ENCODE assay signal across 14 cellular contexts in genomic region chr3:25621087-25621486, GRCh38.
"Had no signal": no experiment of that assay in that cellular context is flagged by ENCODE, and none has a peak within 500 bp of the region (broad histone marks: within the 10 kb centered on the region; RNA-seq: fewer than 3 reads in every experiment).

No MANE protein-coding gene starts in this region.

- H3K4me3 ChIP-seq: ascending aorta, cardiac muscle cell, heart left ventricle, pancreas, SK-N-MC, thyroid gland, vagina had no signal

- ATAC-seq: heart left ventricle, pancreas had no signal

- DNase-seq: activated CD4-positive, alpha-beta T cell treated with anti-CD3 and anti-CD28 coated beads, Interleukin-2, amount 50 U/mL, for 48 hours; activated CD4-positive, CD25-positive, alpha-beta regulatory T cell; activated CD8-positive, alpha-beta memory T cell treated with anti-CD3 and anti-CD28 coated beads, Interleukin-2, amount 50 U/mL, for 4 hours; activated effector memory CD4-positive, alpha-beta T cell treated with Interleukin-2 at 50 U/mL for 16 hours; heart left ventricle; mesenchymal stem cell; pancreas; stimulated activated CD4-positive, alpha-beta T cell treated with anti-CD3 and anti-CD28 coated beads, Interleukin-4, amount 100 ng/mL, for 1 hour; T-helper 1 cell; thyroid gland had no signal
